In the genomic region with DNA sequence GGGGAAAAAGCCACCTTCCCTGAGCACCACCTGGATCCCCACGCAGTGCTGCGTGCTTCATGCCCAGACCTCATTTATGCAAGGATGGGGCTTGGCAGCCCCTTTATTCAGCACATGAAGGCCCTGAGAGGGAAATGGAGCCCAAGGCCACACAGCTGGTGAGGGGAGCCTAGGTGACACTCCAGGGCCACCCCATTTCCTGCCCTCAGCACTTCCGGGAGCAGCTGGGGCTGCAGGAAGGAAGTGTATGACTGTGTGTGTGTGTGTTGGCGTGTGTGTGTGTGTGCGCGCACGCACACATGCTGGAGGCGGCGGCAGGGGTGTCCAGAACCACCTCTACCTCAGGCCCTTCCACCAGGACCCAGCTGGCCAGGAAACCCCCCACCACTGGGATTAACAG, we compare ENCODE assay signal across 8 cellular contexts. TPM values are rescaled to one million over a fixed set of nuclear protein-coding genes. Genes with fewer than 3 reads are reported as not detected.
DNase-seq lines count a peak whose midpoint lies in the region; ATAC-seq and TF ChIP-seq lines count a peak whose summit lies in the region.
"Not testable (repeated sequence)": the region's sequence is repeated elsewhere in the genome, so short reads cannot be mapped to it uniquely, and the experiment has no call there.

No MANE protein-coding gene starts in this region.

- H3K4me2 ChIP-seq in DND-41 (ENCODE audit: insufficient read depth, low read length), result not testable (repeated sequence)

- H3K27me3 Mint-ChIP-seq in activated CD8-positive, alpha-beta memory T cell treated with anti-CD3 and anti-CD28 coated beads, Interleukin-2, amount 10 ng/mL, durations not matched to agents 7 days and 5 days; naive thymus-derived CD4-positive, alpha-beta T cell: not testable (repeated sequence)

- H3K4me3 Mint-ChIP-seq in activated CD8-positive, alpha-beta memory T cell treated with anti-CD3 and anti-CD28 coated beads, Interleukin-2, amount 10 ng/mL, durations not matched to agents 7 days and 5 days, result peak overlapping the region; percentile 15
- H3K4me3 Mint-ChIP-seq in naive thymus-derived CD4-positive, alpha-beta T cell, result peak overlapping the region; percentile 44 to 76 (median 72)

- intact Hi-C loops in naive thymus-derived CD4-positive, alpha-beta T cell (cut with micrococcal nuclease), result loop anchor here (1.0 to 5.0 kb wide), 3 partner anchors 50 to 324 kb away; a partner anchor contains a TSS

- POLR2A ChIA-PET in naive thymus-derived CD4-positive, alpha-beta T cell (lab: Charles Lee), result interaction anchor here (0.6 to 2.1 kb wide), 3 partner anchors 111 to 496 kb away, joined by 3 to 12 read pairs (median 4); a partner anchor contains a TSS

- not testable (repeated sequence) for H3K4me3 ChIP-seq in DND-41 (ENCODE audit: low read depth in 1 of 2, low read length in 2 of 2); Peyer's patch; cardiac fibroblast (replicated peaks in 1 of 2; ENCODE audit: low read depth in 2 of 2, low read length in 2 of 2)
- peak overlapping the region; percentile 73 for H3K4me3 ChIP-seq in naive thymus-derived CD4-positive, alpha-beta T cell (ENCODE audit: low read length)

- not testable (repeated sequence) for H3K36me3 Mint-ChIP-seq in activated CD8-positive, alpha-beta memory T cell treated with anti-CD3 and anti-CD28 coated beads, Interleukin-2, amount 10 ng/mL, durations not matched to agents 7 days and 5 days; naive thymus-derived CD4-positive, alpha-beta T cell

- H3K36me3 ChIP-seq in DND-41 (ENCODE audit: insufficient read depth, low read length); Peyer's patch; naive thymus-derived CD4-positive, alpha-beta T cell (ENCODE audit: control insufficient read depth in 2 of 3, insufficient read depth in 3 of 3, low read length in 3 of 3): not testable (repeated sequence)

- peak; percentile 87 for ATAC-seq in DND-41 (ENCODE audit: insufficient read depth, low read depth)
- ATAC-seq in GM19397 (IDR thresholded peaks at IDR 0.05; ENCODE audit: unreplicated experiment), result peak; percentile 34
- peak; percentile 34 for ATAC-seq in HG03139 (IDR thresholded peaks at IDR 0.05; ENCODE audit: unreplicated experiment)
- ATAC-seq in activated CD8-positive, alpha-beta memory T cell treated with anti-CD3 and anti-CD28 coated beads, Interleukin-2, amount 10 ng/mL, durations not matched to agents 7 days and 5 days, result peak; percentile 95
- peak; percentile 93 for ATAC-seq in naive thymus-derived CD4-positive, alpha-beta T cell

- H3K9me3 ChIP-seq in DND-41 (ENCODE audit: insufficient read depth, low read length, severe bottlenecking); Peyer's patch; naive thymus-derived CD4-positive, alpha-beta T cell (ENCODE audit: control insufficient read depth in 2 of 3, low read length in 3 of 3): not testable (repeated sequence)

- peaks cover 28% of the 10 kb centered on the region for H3K4me1 Mint-ChIP-seq in activated CD8-positive, alpha-beta memory T cell treated with anti-CD3 and anti-CD28 coated beads, Interleukin-2, amount 10 ng/mL, durations not matched to agents 7 days and 5 days
- peaks cover 9 to 38% (median 30%) of the 10 kb centered on the region in 7 donors for H3K4me1 Mint-ChIP-seq in naive thymus-derived CD4-positive, alpha-beta T cell

- not testable (repeated sequence) for H3K27me3 ChIP-seq in DND-41 (ENCODE audit: insufficient read depth, low read length, poor library complexity); Peyer's patch; naive thymus-derived CD4-positive, alpha-beta T cell (ENCODE audit: control insufficient read depth in 2 of 2, insufficient read depth in 2 of 2, low read length in 2 of 2)

- CTCF ChIA-PET in activated CD8-positive, alpha-beta memory T cell treated with anti-CD3 and anti-CD28 coated beads, Interleukin-2, amount 10 ng/mL, durations not matched to agents 7 days and 5 days (lab: Charles Lee), result interaction anchor here (1.0 to 1.5 kb wide), 4 partner anchors 11 to 143 kb away, joined by 3 to 11 read pairs (median 4); no protein-coding TSS in a partner anchor
- CTCF ChIA-PET in naive thymus-derived CD4-positive, alpha-beta T cell (lab: Charles Lee), result not testable (repeated sequence)

- H4K20me1 ChIP-seq in DND-41 (ENCODE audit: insufficient read depth, low read length), result not testable (repeated sequence)

- H2AFZ ChIP-seq in DND-41 (ENCODE audit: low read depth, low read length), result not testable (repeated sequence)

- H3K79me2 ChIP-seq in DND-41 (ENCODE audit: insufficient read depth, low read length), result not testable (repeated sequence)

- H3K4me1 ChIP-seq in DND-41 (ENCODE audit: insufficient read depth, low read length), result not testable (repeated sequence)
- peaks cover 0 to 35% (median 15%) of the 10 kb centered on the region in 4 donors for H3K4me1 ChIP-seq in Peyer's patch
- H3K4me1 ChIP-seq in naive thymus-derived CD4-positive, alpha-beta T cell (ENCODE audit: control insufficient read depth in 2 of 2, insufficient read depth in 2 of 2, low read length in 2 of 2), result peaks cover 15 to 22% of the 10 kb centered on the region in 2 donors

- DNase-seq in DND-41 (peak; percentile 76), Peyer's patch (peak; percentile 53 to 90 (median 82)), cardiac fibroblast (ENCODE audit: low read depth in 2 of 2) (peak; percentile 13 to 26)
- DNase-seq in activated CD8-positive, alpha-beta memory T cell treated with anti-CD3 and anti-CD28 coated beads, Interleukin-2, amount 10 ng/mL, durations not matched to agents 7 days and 5 days, result peak; percentile 93
- DNase-seq in naive thymus-derived CD4-positive, alpha-beta T cell, result peak; percentile 41 to 87 (median 80)
- peak; percentile 41 to 58 for DNase-seq in stimulated activated CD8-positive, alpha-beta memory T cell treated with anti-CD3 and anti-CD28 coated beads, Interleukin-15, amount 100 ng/mL, for 4 hours (ENCODE audit: low read depth in 2 of 2)

- H3K27ac Mint-ChIP-seq in activated CD8-positive, alpha-beta memory T cell treated with anti-CD3 and anti-CD28 coated beads, Interleukin-2, amount 10 ng/mL, durations not matched to agents 7 days and 5 days, result peak overlapping the region; percentile 88
- H3K27ac Mint-ChIP-seq in naive thymus-derived CD4-positive, alpha-beta T cell, result peak overlapping the region; percentile 84 to 93 (median 90)

- TF ChIP-seq CTCF in DND-41 (IDR thresholded peaks at IDR 0.05; ENCODE audit: borderline replicate concordance, extremely low read depth, low read length, poor library complexity, severe bottlenecking); Peyer's patch (IDR thresholded peaks at IDR 0.05); cardiac fibroblast (IDR thresholded peaks at IDR 0.05; ENCODE audit: low read depth, low read length): not testable (repeated sequence)

- not testable (repeated sequence) for H3K9me3 Mint-ChIP-seq in activated CD8-positive, alpha-beta memory T cell treated with anti-CD3 and anti-CD28 coated beads, Interleukin-2, amount 10 ng/mL, durations not matched to agents 7 days and 5 days (ENCODE audit: low read depth); naive thymus-derived CD4-positive, alpha-beta T cell

- TF ChIP-seq POLR2A in Peyer's patch (IDR thresholded peaks at IDR 0.05), result not testable (repeated sequence)

- not testable (repeated sequence) for H3K27ac ChIP-seq in DND-41 (ENCODE audit: low read length)
- peak overlapping the region in 3 of 4 donors; percentile 49 to 74 (median 52) for H3K27ac ChIP-seq in Peyer's patch
- peak overlapping the region; percentile 67 for H3K27ac ChIP-seq in naive thymus-derived CD4-positive, alpha-beta T cell (ENCODE audit: low read depth, low read length)

- H3K9ac ChIP-seq in DND-41 (ENCODE audit: low read depth, low read length), result not testable (repeated sequence)

RNA-seq across cellular contexts. Expression of a gene that starts 49.8 kb away (rescaled TPM):
- 10 to 100 TPM in 1 of 4 donors, 1 to 10 TPM in 2, under 1 TPM in 1; 0.18 to 24.8 (median 2.0) TPM for total RNA-seq in Peyer's patch
- under 1 TPM; 0.18 to 0.28 TPM for total RNA-seq in activated CD8-positive, alpha-beta memory T cell treated with anti-CD3 and anti-CD28 coated beads, Interleukin-2, amount 10 ng/mL, durations not matched to agents 7 days and 5 days
- total RNA-seq in naive thymus-derived CD4-positive, alpha-beta T cell, result 1 to 10 TPM in 1 of 5 experiments, not detected in 4; 1.5 TPM
- not detected for polyA plus RNA-seq in naive thymus-derived CD4-positive, alpha-beta T cell

Comparison
In these comparisons a context has a peak if more than half of its experiments do, and no peak if none do; other contexts are left out.
1. ATAC-seq: peak in every context shown above with its lines; median percentile 95 in activated CD8-positive, alpha-beta memory T cell treated with anti-CD3 and anti-CD28 coated beads, Interleukin-2, amount 10 ng/mL, durations not matched to agents 7 days and 5 days; 93 in naive thymus-derived CD4-positive, alpha-beta T cell; 87 in DND-41; 34 in GM19397; 34 in HG03139.
2. DNase-seq: peak in every context shown above with its lines; median percentile 93 in activated CD8-positive, alpha-beta memory T cell treated with anti-CD3 and anti-CD28 coated beads, Interleukin-2, amount 10 ng/mL, durations not matched to agents 7 days and 5 days; 82 in Peyer's patch; 80 in naive thymus-derived CD4-positive, alpha-beta T cell; 76 in DND-41; 50 in stimulated activated CD8-positive, alpha-beta memory T cell treated with anti-CD3 and anti-CD28 coated beads, Interleukin-15, amount 100 ng/mL, for 4 hours; 20 in cardiac fibroblast.